In genomic region chr15:38824719-38825118, GRCh38 we compare ENCODE assay signal across 7 cellular contexts.
"Had no signal": no experiment of that assay in that cellular context is flagged by ENCODE, and none has a peak within 500 bp of the region (broad histone marks: within the 10 kb centered on the region; RNA-seq: fewer than 3 reads in every experiment).

No MANE protein-coding gene starts in this region.

- ATAC-seq: HepG2, K562 had no signal

- H3K4me3 Mint-ChIP-seq: IgD-negative memory B cell had no signal

- H3K4me1 Mint-ChIP-seq: IgD-negative memory B cell had no signal

- FAIRE-seq: HepG2, HTR-8/SVneo, K562 had no signal

- DNase-seq: KBM-7, KG1 had no signal

- H3K27me3 Mint-ChIP-seq: IgD-negative memory B cell had no signal

- H3K36me3 Mint-ChIP-seq: IgD-negative memory B cell had no signal

- H3K27ac Mint-ChIP-seq: IgD-negative memory B cell had no signal

- H3K27ac ChIP-seq: HL-60 had no signal

- H3K4me3 ChIP-seq: K562 had no signal
